ENCODE assay signal across 1 cellular context in genomic region chr19:10518444-10519361, GRCh38.
TF ChIP-seq lines count a peak whose summit lies in the region.

No MANE protein-coding gene starts in this region.

TF ChIP-seq in endothelial cell of umbilical vein, 7 proteins besides CTCF, POLR2A, EP300 and RAD21 (continued from another document):
- no peak for TF ChIP-seq FOS (IDR thresholded peaks at IDR 0.05; ENCODE audit: borderline replicate concordance, insufficient read depth, low read length)
- no peak for TF ChIP-seq GATA2 (IDR thresholded peaks at IDR 0.05; ENCODE audit: insufficient read depth, insufficient read length, low read depth, low read length)
- no peak for TF ChIP-seq MYC (IDR thresholded peaks at IDR 0.05; ENCODE audit: low read depth, low read length)
- TF ChIP-seq MAX (IDR thresholded peaks at IDR 0.05; ENCODE audit: insufficient read depth, insufficient read length) = no peak
- TF ChIP-seq JUN (IDR thresholded peaks at IDR 0.05; ENCODE audit: borderline replicate concordance, insufficient read depth, insufficient read length, low read depth) = no peak
- TF ChIP-seq EZH2 (IDR thresholded peaks at IDR 0.05; ENCODE audit: borderline replicate concordance, low read depth, low read length, severe bottlenecking) = no peak
TF ChIP-seq in endothelial cell of umbilical vein: peak in this region for 0.
